ENCODE assay signal across 12 cellular contexts in the genomic region with DNA sequence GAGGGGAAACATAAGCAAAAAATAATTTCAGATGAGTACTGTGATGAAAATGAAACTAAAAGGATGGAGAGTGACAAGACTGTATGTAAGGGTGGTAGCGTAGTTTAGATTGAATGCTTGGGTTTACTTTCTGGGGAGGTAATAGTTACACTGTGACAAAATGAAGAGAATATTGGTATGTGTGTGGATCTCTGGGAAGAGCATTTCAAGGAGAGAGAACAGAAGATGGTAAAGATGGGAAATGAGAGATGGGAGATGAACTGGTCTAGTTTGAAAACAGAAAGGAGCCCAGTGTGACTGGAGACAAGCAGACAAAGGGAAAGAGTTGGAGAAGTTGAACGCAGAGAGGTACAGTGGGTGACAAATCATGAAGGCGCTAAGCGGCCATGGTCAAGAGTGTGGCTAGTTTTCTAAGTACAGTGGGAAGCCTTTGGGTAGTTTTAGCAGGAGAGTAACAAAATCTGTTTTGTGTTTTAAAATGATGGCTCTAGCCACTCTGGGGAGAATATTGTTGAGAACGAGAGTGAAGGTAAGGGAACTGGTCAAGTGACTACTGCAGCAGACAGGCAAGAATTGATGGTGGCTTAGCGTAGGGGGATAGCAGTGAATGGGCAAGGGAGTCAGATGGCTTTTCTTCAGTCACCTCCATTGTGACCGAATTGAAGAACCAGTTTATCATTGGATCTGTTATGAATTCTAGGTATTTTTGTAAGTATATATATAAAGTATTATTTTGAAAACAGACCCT. TPM values are rescaled to one million over a fixed set of nuclear protein-coding genes. Genes with fewer than 3 reads are reported as not detected.
DNase-seq lines count a peak whose midpoint lies in the region; ATAC-seq and TF ChIP-seq lines count a peak whose summit lies in the region.
"Had no signal": no experiment of that assay in that cellular context is flagged by ENCODE, and none has a peak within 500 bp of the region (broad histone marks: within the 10 kb centered on the region; RNA-seq: fewer than 3 reads in every experiment).

No MANE protein-coding gene starts in this region.

- H3K18ac ChIP-seq in IMR-90 (ENCODE audit: low read depth, low read length), result no peak overlapping the region

- no peaks in the 10 kb centered on the region for H4K20me1 ChIP-seq in IMR-90 (ENCODE audit: insufficient read depth, low read length)

- no peak overlapping the region for H2BK5ac ChIP-seq in IMR-90 (ENCODE audit: low read depth, low read length, poor library complexity, severe bottlenecking)

- H4K5ac ChIP-seq in IMR-90 (ENCODE audit: low read depth, low read length), result no peak overlapping the region

- 97 to 100% methylated on average over 1 to 5 of the region's 7 CpGs for WGBS in IMR-90 (ENCODE audit: extremely low coverage in 2 of 2, insufficient read length in 1 of 2), 2 experiments

- no peaks in the 10 kb centered on the region for H3K4me1 ChIP-seq in IMR-90 (ENCODE audit: control insufficient read depth, insufficient read depth, low read length)
- H3K4me1 ChIP-seq: neural progenitor cell had no signal

- dilution Hi-C loops in IMR-90 (cut with HindIII; ENCODE audit: low sequenced_read_pairs, unreplicated experiment), result no loop called here

- no peak for DNase-seq in activated naive CD4-positive, alpha-beta T cell treated with anti-CD3 and anti-CD28 coated beads, Interleukin-2, amount 50 U/mL, for 72 hours (ENCODE audit: low spot score in 2 of 2)
- no peak for DNase-seq in activated naive CD4-positive, alpha-beta T cell treated with anti-CD3 and anti-CD28 coated beads, Interleukin-2, amount 10 ng/mL, durations not matched to agents 7 days and 5 days
- DNase-seq in IMR-90 (no peak), anterior cingulate cortex (lab: John Stamatoyannopoulos, UW) (no peak), dorsolateral prefrontal cortex (no peak), nucleus accumbens (lab: John Stamatoyannopoulos, UW) (no peak), dedifferentiated amniotic fluid mesenchymal stem cell (ENCODE audit: extremely low spot score) (no peak)
- DNase-seq: activated gamma-delta T cell; effector CD8-positive, alpha-beta T cell; NCI-H446 had no signal

- TF ChIP-seq RAD21 in IMR-90 (IDR thresholded peaks at IDR 0.05; ENCODE audit: low read length), result no peak

- in situ Hi-C loops in IMR-90 (cut with MboI; ENCODE audit: low sequenced_read_pairs), result no loop called here

- H3K9ac ChIP-seq in IMR-90 (ENCODE audit: low read depth, low read length), result no peak overlapping the region
- H3K9ac ChIP-seq: neural progenitor cell had no signal

- H3K36me3 ChIP-seq in IMR-90 (ENCODE audit: control insufficient read depth, insufficient read depth, low read length), result no peaks in the 10 kb centered on the region
- H3K36me3 ChIP-seq: neural progenitor cell had no signal

- no peaks in the 10 kb centered on the region for H3K9me3 Mint-ChIP-seq in activated naive CD4-positive, alpha-beta T cell treated with anti-CD3 and anti-CD28 coated beads, Interleukin-2, amount 50 U/mL, for 72 hours
- no peaks in the 10 kb centered on the region for H3K9me3 Mint-ChIP-seq in activated naive CD4-positive, alpha-beta T cell treated with anti-CD3 and anti-CD28 coated beads, Interleukin-2, amount 10 ng/mL, durations not matched to agents 7 days and 5 days

- H2AK5ac ChIP-seq in IMR-90 (ENCODE audit: low read depth, low read length), result no peak overlapping the region

- peak; percentile 59 to 63 for ATAC-seq in activated naive CD4-positive, alpha-beta T cell treated with anti-CD3 and anti-CD28 coated beads, Interleukin-2, amount 50 U/mL, for 72 hours
- peak; percentile 62 for ATAC-seq in HG02623 (IDR thresholded peaks at IDR 0.05; ENCODE audit: unreplicated experiment)
- no peak for ATAC-seq in IMR-90 (ENCODE audit: low read depth)

- no peaks in the 10 kb centered on the region for H3K4me1 Mint-ChIP-seq in activated naive CD4-positive, alpha-beta T cell treated with anti-CD3 and anti-CD28 coated beads, Interleukin-2, amount 10 ng/mL, durations not matched to agents 7 days and 5 days
- H3K4me1 Mint-ChIP-seq: neural progenitor cell had no signal

- no peaks in the 10 kb centered on the region for H3K9me1 ChIP-seq in IMR-90 (ENCODE audit: insufficient read depth, low read length)

- no peak overlapping the region for H3K23ac ChIP-seq in IMR-90 (ENCODE audit: low read depth, low read length)

- no peak overlapping the region for H2AFZ ChIP-seq in IMR-90 (replicated peaks; ENCODE audit: low read length, poor library complexity)
- H2AFZ ChIP-seq: neural progenitor cell had no signal

- H3K14ac ChIP-seq in IMR-90 (replicated peaks; ENCODE audit: low read depth, low read length), result no peak overlapping the region

- peak overlapping the region; percentile 48; the same call in 1 of the 2 replicates for H3K4me2 ChIP-seq in IMR-90 (ENCODE audit: low read depth, low read length)
- H3K4me2 ChIP-seq: neural progenitor cell had no signal

- H2AK9ac ChIP-seq in IMR-90 (replicated peaks; ENCODE audit: low read depth, low read length, poor library complexity), result no peak overlapping the region

- no peak overlapping the region for H3K56ac ChIP-seq in IMR-90 (ENCODE audit: extremely low read depth, insufficient read depth, low read length)

- H3K4me3 ChIP-seq in IMR-90 (ENCODE audit: insufficient read depth, low read depth, low read length) (no peak overlapping the region), dorsolateral prefrontal cortex (no peak overlapping the region)
- H3K4me3 ChIP-seq: neural progenitor cell had no signal

- CTCF ChIA-PET in activated naive CD4-positive, alpha-beta T cell treated with anti-CD3 and anti-CD28 coated beads, Interleukin-2, amount 10 ng/mL, durations not matched to agents 7 days and 5 days (lab: Charles Lee), result interaction anchor here (1.2 to 2.3 kb wide), 2 partner anchors 7 to 20 kb away, joined by 3 to 10 read pairs; no protein-coding TSS in a partner anchor
- CTCF ChIA-PET in IMR-90 (lab: Yijun Ruan, JAX), result interaction anchor here (0.6 kb wide), 1 partner anchor 34 kb away, joined by 3 read pairs; no protein-coding TSS in a partner anchor

- H3K4me3 Mint-ChIP-seq in activated naive CD4-positive, alpha-beta T cell treated with anti-CD3 and anti-CD28 coated beads, Interleukin-2, amount 10 ng/mL, durations not matched to agents 7 days and 5 days, result no peak overlapping the region
- H3K4me3 Mint-ChIP-seq: neural progenitor cell had no signal

- H3K27me3 ChIP-seq in IMR-90 (ENCODE audit: control insufficient read depth, insufficient read depth, low read length) (no peaks in the 10 kb centered on the region), dorsolateral prefrontal cortex (no peaks in the 10 kb centered on the region)
- H3K27me3 ChIP-seq: neural progenitor cell had no signal

- H4K91ac ChIP-seq in IMR-90 (ENCODE audit: insufficient read depth, low read depth, low read length), result no peak overlapping the region

- H2BK120ac ChIP-seq in IMR-90 (ENCODE audit: low read depth, low read length), result no peak overlapping the region

- H4K8ac ChIP-seq in IMR-90 (ENCODE audit: low read depth in 2 of 2, low read length in 2 of 2), result no peak overlapping the region

- POLR2A ChIA-PET in IMR-90 (lab: Charles Lee; ENCODE audit: unreplicated experiment), result no interaction called here

- no peak overlapping the region for H3K4ac ChIP-seq in IMR-90 (ENCODE audit: low read depth, low read length)

- no peak overlapping the region for H3K27ac Mint-ChIP-seq in activated naive CD4-positive, alpha-beta T cell treated with anti-CD3 and anti-CD28 coated beads, Interleukin-2, amount 50 U/mL, for 72 hours
- H3K27ac Mint-ChIP-seq in activated naive CD4-positive, alpha-beta T cell treated with anti-CD3 and anti-CD28 coated beads, Interleukin-2, amount 10 ng/mL, durations not matched to agents 7 days and 5 days, result no peak overlapping the region
- H3K27ac Mint-ChIP-seq: neural progenitor cell had no signal

- no peak for TF ChIP-seq POLR2A in IMR-90 (IDR thresholded peaks at IDR 0.05; ENCODE audit: low read depth, low read length)

- H2BK20ac ChIP-seq in IMR-90 (ENCODE audit: low read depth, low read length), result no peak overlapping the region

- TF ChIP-seq CTCF in IMR-90 (conservative IDR thresholded peaks at IDR 0.05; ENCODE audit: low read depth, low read length) (no peak), dorsolateral prefrontal cortex (IDR thresholded peaks at IDR 0.05 in 54 of 56, conservative IDR thresholded peaks at IDR 0.05 in 2 of 56; ENCODE audit: low read depth in 1 of 56, partially characterized antibody in 56 of 56) (no peak)

- H2BK15ac ChIP-seq in IMR-90 (ENCODE audit: low read depth, low read length), result no peak overlapping the region

- no peaks in the 10 kb centered on the region for H3K36me3 Mint-ChIP-seq in activated naive CD4-positive, alpha-beta T cell treated with anti-CD3 and anti-CD28 coated beads, Interleukin-2, amount 50 U/mL, for 72 hours
- H3K36me3 Mint-ChIP-seq in activated naive CD4-positive, alpha-beta T cell treated with anti-CD3 and anti-CD28 coated beads, Interleukin-2, amount 10 ng/mL, durations not matched to agents 7 days and 5 days, result peaks cover 2% of the 10 kb centered on the region

- H3K27ac ChIP-seq in IMR-90 (ENCODE audit: insufficient read depth, low read length), result no peak overlapping the region
- no peak overlapping the region for H3K27ac ChIP-seq in dorsolateral prefrontal cortex
- H3K27ac ChIP-seq: neural progenitor cell had no signal

- peaks cover 7 to 15% of the 10 kb centered on the region in 2 experiments; a peak in 2 of 4 replicates for H3K79me1 ChIP-seq in IMR-90 (ENCODE audit: low read depth in 1 of 2, low read length in 2 of 2)

- no peaks in the 10 kb centered on the region for H3K9me3 ChIP-seq in IMR-90 (ENCODE audit: control insufficient read depth, insufficient read depth, low read length)

- intact Hi-C loops in IMR-90 (cut with micrococcal nuclease), result no loop called here
- intact Hi-C loops in dorsolateral prefrontal cortex (cut with DNase I), result no loop called here

- H3K27me3 Mint-ChIP-seq in activated naive CD4-positive, alpha-beta T cell treated with anti-CD3 and anti-CD28 coated beads, Interleukin-2, amount 10 ng/mL, durations not matched to agents 7 days and 5 days, result no peaks in the 10 kb centered on the region

- no TSS peak for BruUV-seq in IMR-90 (replicated peaks; lab: Mats Ljungman, UMichigan)

TF ChIP-seq in IMR-90, 13 proteins besides CTCF, POLR2A, EP300 and RAD21 (continues in another document):
- TF ChIP-seq RCOR1 (IDR thresholded peaks at IDR 0.05; ENCODE audit: insufficient replicate concordance, low read length) (no peak), CEBPB (IDR thresholded peaks at IDR 0.05; ENCODE audit: low read depth, low read length) (no peak), MAFK (IDR thresholded peaks at IDR 0.05; ENCODE audit: low read depth, low read length) (no peak)

RNA-seq across cellular contexts. Expression of a gene that starts 22.6 kb away (rescaled TPM):
- 10 to 100 TPM; 23.2 to 25.7 TPM for total RNA-seq in activated naive CD4-positive, alpha-beta T cell treated with anti-CD3 and anti-CD28 coated beads, Interleukin-2, amount 50 U/mL, for 72 hours
- total RNA-seq in IMR-90 (2012; rRNA removed) (15.4 and 29.7 TPM in 2 replicates), dorsolateral prefrontal cortex (100 to 1,000 TPM in 87 of 120 experiments, 10 to 100 TPM in 33; 46.4 to 226 (median 122) TPM)
- polyA plus RNA-seq in IMR-90 (2012; rRNA removed), result 7.4 and 8.8 TPM in 2 replicates
- 1.2 and 2.2 TPM in 2 replicates for polyA plus RNA-seq in IMR-90 (2012; cell fraction: cytosol; rRNA removed)
- polyA plus RNA-seq in IMR-90 (2012; cell fraction: nucleus; rRNA removed; ENCODE audit: low replicate concordance), result 0.75 and 5.3 TPM in 2 replicates
